11 cellular contexts compared by ENCODE assay signal in genomic region chr6:46993846-46994245, GRCh38. TPM values are rescaled to one million over a fixed set of nuclear protein-coding genes. Genes with fewer than 3 reads are reported as not detected.
DNase-seq lines count a peak whose midpoint lies in the region; ATAC-seq and TF ChIP-seq lines count a peak whose summit lies in the region.
"Had no signal": no experiment of that assay in that cellular context is flagged by ENCODE, and none has a peak within 500 bp of the region (broad histone marks: within the 10 kb centered on the region; RNA-seq: fewer than 3 reads in every experiment).

No MANE protein-coding gene starts in this region.

- no peak for TF ChIP-seq EP300 in suprapubic skin (IDR thresholded peaks at IDR 0.05)

- peaks cover 18% of the 10 kb centered on the region for H3K4me1 ChIP-seq in suprapubic skin

- TF ChIP-seq CTCF in suprapubic skin (IDR thresholded peaks at IDR 0.05) = no peak
- TF ChIP-seq CTCF in GM20000 (IDR thresholded peaks at IDR 0.05; ENCODE audit: extremely low read depth, missing control alignments) = no peak

- no peak overlapping the region for H3K4me3 ChIP-seq in suprapubic skin

- H3K27ac ChIP-seq in suprapubic skin = no peak overlapping the region

- ATAC-seq in GM18909 (IDR thresholded peaks at IDR 0.05; ENCODE audit: poor library complexity, unreplicated experiment) = no peak

- H3K27me3 ChIP-seq in suprapubic skin = no peaks in the 10 kb centered on the region

- H3K9me3 ChIP-seq in suprapubic skin = no peaks in the 10 kb centered on the region

- no peaks in the 10 kb centered on the region for H3K36me3 ChIP-seq in suprapubic skin

- peak; percentile 71 for DNase-seq in ACHN
- DNase-seq in HK-2 (ENCODE audit: unreplicated experiment) = peak; percentile 22
- DNase-seq in amniotic stem cell (lab: John Stamatoyannopoulos, UW) = peak; percentile 15
- DNase-seq in iris pigment epithelial cell (ENCODE audit: low read depth) = peak; percentile 76
- no peak for DNase-seq in suprapubic skin (ENCODE audit: low spot score in 2 of 2)
- no peak for DNase-seq in GM20000 (ENCODE audit: low spot score)
- DNase-seq in NOMO-1 (lab: John Stamatoyannopoulos, UW; ENCODE audit: unreplicated experiment in 2 of 2) = no peak
- DNase-seq: activated naive CD8-positive, alpha-beta T cell treated with anti-CD3 and anti-CD28 coated beads for 36 hours; small intestine; T-helper 9 cell had no signal

- WGBS in suprapubic skin = 87% methylated on average over 3 of the region's 3 CpGs

- no peak for TF ChIP-seq POLR2A in suprapubic skin (IDR thresholded peaks at IDR 0.05)

- in situ Hi-C loops in ACHN (cut with HindIII; ENCODE audit: low pct_ligation_motif_present, low pct_unique_long_range_greater_than_20kb, low sequenced_read_pairs) = no loop called here

RNA-seq across cellular contexts. Expression of gene ADGRF1, which starts 48.3 kb away (rescaled TPM):
- total RNA-seq in suprapubic skin = under 1 TPM in 2 of 4 donors, not detected in 2; 0.31 to 0.42 TPM
- total RNA-seq: activated naive CD8-positive, alpha-beta T cell treated with anti-CD3 and anti-CD28 coated beads for 36 hours had no signal

Comparison
In these comparisons a context has a peak if more than half of its experiments do, and no peak if none do; other contexts are left out.
1. DNase-seq: peak in ACHN (single experiment), HK-2 (single experiment), amniotic stem cell (single experiment) and iris pigment epithelial cell (single experiment); none in suprapubic skin (0 of 2), GM20000 (single experiment) and NOMO-1 (0 of 2).